Comparison of ENCODE assay signal across 1 cellular context in the genomic region with DNA sequence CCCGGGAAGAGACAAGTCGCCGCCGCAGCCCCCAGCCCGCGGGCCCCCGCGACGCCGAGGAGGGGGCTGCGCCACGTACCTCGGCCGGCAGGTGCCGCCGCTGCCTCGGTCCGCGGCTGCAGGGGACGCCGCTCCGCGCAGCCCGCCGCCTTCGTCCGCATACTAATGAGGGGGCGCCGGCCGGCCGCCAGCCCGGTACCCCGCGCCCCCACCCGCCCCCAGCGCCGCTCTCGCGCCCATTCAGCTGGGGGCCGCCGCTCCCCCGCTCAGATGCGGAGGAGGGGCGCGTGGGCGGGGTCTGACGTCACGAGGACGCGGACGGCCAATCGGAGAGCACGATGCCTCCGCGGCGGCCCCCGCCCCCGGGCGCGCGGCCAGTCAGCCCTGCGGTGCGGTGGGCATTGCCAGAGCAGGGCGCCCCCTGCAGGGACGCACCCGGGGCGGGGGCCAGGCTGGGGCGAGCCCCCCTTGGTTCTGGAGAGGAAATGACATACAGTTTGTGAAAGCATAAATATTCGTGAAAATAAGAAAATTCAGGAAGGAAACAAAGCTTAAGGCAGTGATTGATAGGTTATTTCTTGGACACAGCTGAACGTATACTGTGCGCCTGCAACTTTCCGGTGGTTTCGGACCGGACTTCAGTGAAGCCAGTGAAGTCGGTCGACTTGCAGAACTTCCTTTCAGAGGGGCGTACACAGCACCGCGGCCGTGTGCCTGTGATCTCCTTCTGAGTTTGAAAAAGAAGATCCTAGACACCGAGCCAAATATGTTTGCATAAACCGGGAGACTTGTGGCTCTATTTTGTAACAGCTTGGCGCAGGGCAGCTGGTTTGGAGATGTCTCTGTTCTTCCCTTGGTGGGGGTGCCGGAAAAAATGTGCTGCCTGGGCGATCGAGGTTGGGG.
TF ChIP-seq lines count a peak whose summit lies in the region.

ST3GAL5 (minus strand) TSS at position 246 of the 903 bp plus-strand sequence; CDS start at position 161, 85 bp downstream.

TF ChIP-seq in HCT116, 20 proteins besides CTCF, POLR2A, EP300 and RAD21 (continued from another document):
- TF ChIP-seq ZBTB33 (IDR thresholded peaks at IDR 0.05; ENCODE audit: extremely low read depth, insufficient replicate concordance, low read length) (no peak), ELF1 (IDR thresholded peaks at IDR 0.05; ENCODE audit: borderline replicate concordance, low read depth) (no peak), ZFX (IDR thresholded peaks at IDR 0.05) (no peak), REST (IDR thresholded peaks at IDR 0.05; ENCODE audit: low read depth) (no peak), EZH2 (IDR thresholded peaks at IDR 0.05) (no peak), SP1 (IDR thresholded peaks at IDR 0.05; ENCODE audit: low read depth) (peak; percentile 52), SRF (IDR thresholded peaks at IDR 0.05; ENCODE audit: low read depth) (no peak), FOSL1 (IDR thresholded peaks at IDR 0.05; ENCODE audit: low read depth) (no peak), TCF7L2 (IDR thresholded peaks at IDR 0.05; ENCODE audit: borderline replicate concordance, extremely low read depth, insufficient read depth, insufficient read length) (no peak), JUND (IDR thresholded peaks at IDR 0.05) (no peak), EZH2phosphoT487 (IDR thresholded peaks at IDR 0.05; ENCODE audit: borderline replicate concordance) (no peak), CEBPB (IDR thresholded peaks at IDR 0.05; ENCODE audit: low read depth) (no peak), CBX3 (IDR thresholded peaks at IDR 0.05; ENCODE audit: low read depth) (no peak), EGR1 (IDR thresholded peaks at IDR 0.05; ENCODE audit: low read depth) (peak; percentile 92)
- TF ChIP-seq, protein P1, sequence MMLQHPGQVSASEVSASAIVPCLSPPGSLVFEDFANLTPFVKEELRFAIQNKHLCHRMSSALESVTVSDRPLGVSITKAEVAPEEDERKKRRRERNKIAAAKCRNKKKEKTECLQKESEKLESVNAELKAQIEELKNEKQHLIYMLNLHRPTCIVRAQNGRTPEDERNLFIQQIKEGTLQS (IDR thresholded peaks at IDR 0.05) = no peak
TF ChIP-seq in HCT116: peak in this region for 4.
